Comparison of ENCODE assay signal across 17 cellular contexts in the genomic region with DNA sequence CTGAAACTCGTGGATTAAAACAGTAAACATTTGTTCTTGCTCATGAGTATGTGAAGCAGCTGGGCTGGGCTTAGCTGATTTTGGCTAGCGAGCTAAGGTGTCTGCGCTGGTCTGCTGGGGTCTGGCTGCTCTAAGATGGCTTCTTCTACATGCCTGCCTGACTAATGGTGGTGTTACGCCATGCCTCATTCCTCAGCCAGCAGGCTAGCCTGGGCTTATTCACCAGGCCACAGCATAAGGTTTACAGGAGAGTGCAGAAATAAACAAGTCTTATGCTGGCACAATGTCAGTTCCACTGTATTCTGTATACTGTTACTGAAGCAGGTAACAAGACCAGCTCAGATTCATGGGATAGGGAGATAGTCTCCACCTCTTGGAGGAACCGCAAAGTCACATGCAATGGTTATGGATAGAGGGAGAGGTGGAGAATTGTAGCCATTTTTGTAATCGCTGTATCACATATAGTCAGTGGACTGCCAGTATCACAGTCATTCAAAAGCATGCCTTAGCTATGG.
DNase-seq lines count a peak whose midpoint lies in the region; ATAC-seq and TF ChIP-seq lines count a peak whose summit lies in the region.
"Had no signal": no experiment of that assay in that cellular context is flagged by ENCODE, and none has a peak within 500 bp of the region (broad histone marks: within the 10 kb centered on the region; RNA-seq: fewer than 3 reads in every experiment).

No MANE protein-coding gene starts in this region.

- H3K27me3 ChIP-seq in CD8-positive, alpha-beta T cell (ENCODE audit: insufficient read depth, low read length), result no peaks in the 10 kb centered on the region
- no peaks in the 10 kb centered on the region for H3K27me3 ChIP-seq in brain microvascular endothelial cell (replicated peaks)
- no peaks in the 10 kb centered on the region for H3K27me3 ChIP-seq in naive thymus-derived CD4-positive, alpha-beta T cell (ENCODE audit: control insufficient read depth in 2 of 2, insufficient read depth in 2 of 2, low read length in 2 of 2)

- no peak for DNase-seq in CD8-positive, alpha-beta T cell
- DNase-seq in HS-5 (ENCODE audit: low read depth), result peak; percentile 53
- peak; percentile 16 for DNase-seq in brain microvascular endothelial cell
- no peak for DNase-seq in naive thymus-derived CD4-positive, alpha-beta T cell
- DNase-seq in stimulated activated CD4-positive, alpha-beta T cell treated with anti-CD3 and anti-CD28 coated beads, Interleukin-2, amount 100 ng/mL, for 24 hours, result no peak
- DNase-seq: central memory CD4-positive, alpha-beta T cell; GDM1; NCI-H1694; NCI-H526 treated with DMSO at 0.1 percent for 48 hours; SIG-M5; stimulated activated CD4-positive, alpha-beta T cell treated with anti-CD3 and anti-CD28 coated beads, Interleukin-2, amount 100 ng/mL, for 48 hours had no signal

- no peak for TF ChIP-seq CTCF in CD8-positive, alpha-beta T cell (IDR thresholded peaks at IDR 0.05)
- no peak for TF ChIP-seq CTCF in brain microvascular endothelial cell (IDR thresholded peaks at IDR 0.05; ENCODE audit: low read depth, low read length, missing control alignments)

- peaks cover 43% of the 10 kb centered on the region for H3K36me3 Mint-ChIP-seq in CD8-positive, alpha-beta T cell
- peaks cover 12 to 65% (median 52%) of the 10 kb centered on the region in 5 donors for H3K36me3 Mint-ChIP-seq in naive thymus-derived CD4-positive, alpha-beta T cell

- no peaks in the 10 kb centered on the region for H3K9me3 ChIP-seq in CD8-positive, alpha-beta T cell (ENCODE audit: low read length)
- H3K9me3 ChIP-seq in naive thymus-derived CD4-positive, alpha-beta T cell (ENCODE audit: control insufficient read depth in 2 of 3, low read length in 3 of 3), result no peaks in the 10 kb centered on the region
- H3K9me3 ChIP-seq: prostate gland had no signal

- CTCF ChIA-PET in CD8-positive, alpha-beta T cell (lab: Charles Lee), result interaction anchor here (0.9 kb wide), 1 partner anchor 11 kb away, joined by 3 read pairs; no protein-coding TSS in a partner anchor
- CTCF ChIA-PET in naive thymus-derived CD4-positive, alpha-beta T cell (lab: Charles Lee), result no interaction called here

- no peaks in the 10 kb centered on the region for H3K9me3 Mint-ChIP-seq in CD8-positive, alpha-beta T cell
- H3K9me3 Mint-ChIP-seq in naive thymus-derived CD4-positive, alpha-beta T cell, result peaks cover 0 to 6% (median 0%) of the 10 kb centered on the region in 11 donors

- H3K27ac ChIP-seq in CD8-positive, alpha-beta T cell (ENCODE audit: low read depth, low read length), result no peak overlapping the region
- no peak overlapping the region for H3K27ac ChIP-seq in brain microvascular endothelial cell
- no peak overlapping the region for H3K27ac ChIP-seq in naive thymus-derived CD4-positive, alpha-beta T cell (ENCODE audit: low read depth, low read length)
- H3K27ac ChIP-seq: prostate gland had no signal

- intact Hi-C loops in CD8-positive, alpha-beta T cell (cut with DNase I, micrococcal nuclease), result no loop called here
- intact Hi-C loops in naive thymus-derived CD4-positive, alpha-beta T cell (cut with micrococcal nuclease), result no loop called here

- H3K36me3 ChIP-seq in CD8-positive, alpha-beta T cell (ENCODE audit: insufficient read depth, low read length), result no peaks in the 10 kb centered on the region
- no peaks in the 10 kb centered on the region for H3K36me3 ChIP-seq in brain microvascular endothelial cell (replicated peaks)
- no peaks in the 10 kb centered on the region for H3K36me3 ChIP-seq in naive thymus-derived CD4-positive, alpha-beta T cell (ENCODE audit: control insufficient read depth in 2 of 3, insufficient read depth in 3 of 3, low read length in 3 of 3)
- H3K36me3 ChIP-seq: prostate gland had no signal

- peaks cover 17% of the 10 kb centered on the region for H3K4me1 Mint-ChIP-seq in CD8-positive, alpha-beta T cell (ENCODE audit: low read depth)
- peaks cover 8 to 39% (median 21%) of the 10 kb centered on the region in 7 donors for H3K4me1 Mint-ChIP-seq in naive thymus-derived CD4-positive, alpha-beta T cell
- H3K4me1 Mint-ChIP-seq: CD14-positive monocyte had no signal

- peaks cover 4% of the 10 kb centered on the region for H3K4me1 ChIP-seq in CD8-positive, alpha-beta T cell (ENCODE audit: insufficient read depth, low read length)
- peaks cover 0 to 5% of the 10 kb centered on the region in 2 donors for H3K4me1 ChIP-seq in naive thymus-derived CD4-positive, alpha-beta T cell (ENCODE audit: control insufficient read depth in 2 of 2, insufficient read depth in 2 of 2, low read length in 2 of 2)
- H3K4me1 ChIP-seq: prostate gland had no signal

- no peak for ATAC-seq in CD8-positive, alpha-beta T cell
- no peak for ATAC-seq in naive thymus-derived CD4-positive, alpha-beta T cell
- ATAC-seq in GM18868 (IDR thresholded peaks at IDR 0.05; ENCODE audit: unreplicated experiment), result no peak
- ATAC-seq in GM18498 (IDR thresholded peaks at IDR 0.05; ENCODE audit: unreplicated experiment), result no peak
- ATAC-seq in HG03520 (IDR thresholded peaks at IDR 0.05; ENCODE audit: unreplicated experiment), result no peak

- no peak overlapping the region for H3K4me3 Mint-ChIP-seq in CD8-positive, alpha-beta T cell
- H3K4me3 Mint-ChIP-seq in naive thymus-derived CD4-positive, alpha-beta T cell, result no peak overlapping the region
- H3K4me3 Mint-ChIP-seq: CD14-positive monocyte had no signal

- peak overlapping the region; percentile 55 for H3K27ac Mint-ChIP-seq in CD8-positive, alpha-beta T cell
- H3K27ac Mint-ChIP-seq in naive thymus-derived CD4-positive, alpha-beta T cell, result peak overlapping the region in 7 of 9 donors; percentile 42 to 71 (median 65)
- H3K27ac Mint-ChIP-seq: CD14-positive monocyte had no signal

- no peaks in the 10 kb centered on the region for H3K27me3 Mint-ChIP-seq in CD8-positive, alpha-beta T cell (ENCODE audit: low read depth)
- no peaks in the 10 kb centered on the region for H3K27me3 Mint-ChIP-seq in naive thymus-derived CD4-positive, alpha-beta T cell
- H3K27me3 Mint-ChIP-seq: IgD-negative memory B cell had no signal

- in situ Hi-C loops in brain microvascular endothelial cell (cut with HindIII; ENCODE audit: low pct_ligation_motif_present, low sequenced_read_pairs), result no loop called here

- H3K4me3 ChIP-seq in CD8-positive, alpha-beta T cell (ENCODE audit: low read depth, low read length), result no peak overlapping the region
- no peak overlapping the region for H3K4me3 ChIP-seq in brain microvascular endothelial cell (ENCODE audit: low read depth, low read length)
- no peak overlapping the region for H3K4me3 ChIP-seq in naive thymus-derived CD4-positive, alpha-beta T cell (ENCODE audit: low read length)
- H3K4me3 ChIP-seq: prostate gland had no signal

- POLR2A ChIA-PET in CD8-positive, alpha-beta T cell (lab: Charles Lee), result no interaction called here
- POLR2A ChIA-PET in naive thymus-derived CD4-positive, alpha-beta T cell (lab: Charles Lee), result no interaction called here

Comparison
In these comparisons a context has a peak if more than half of its experiments do, and no peak if none do; other contexts are left out.
1. DNase-seq: peak in HS-5 (single experiment) and brain microvascular endothelial cell (single experiment); none in CD8-positive, alpha-beta T cell (0 of 7), naive thymus-derived CD4-positive, alpha-beta T cell (0 of 9) and stimulated activated CD4-positive, alpha-beta T cell treated with anti-CD3 and anti-CD28 coated beads, Interleukin-2, amount 100 ng/mL, for 24 hours (0 of 2).